In the genomic region with DNA sequence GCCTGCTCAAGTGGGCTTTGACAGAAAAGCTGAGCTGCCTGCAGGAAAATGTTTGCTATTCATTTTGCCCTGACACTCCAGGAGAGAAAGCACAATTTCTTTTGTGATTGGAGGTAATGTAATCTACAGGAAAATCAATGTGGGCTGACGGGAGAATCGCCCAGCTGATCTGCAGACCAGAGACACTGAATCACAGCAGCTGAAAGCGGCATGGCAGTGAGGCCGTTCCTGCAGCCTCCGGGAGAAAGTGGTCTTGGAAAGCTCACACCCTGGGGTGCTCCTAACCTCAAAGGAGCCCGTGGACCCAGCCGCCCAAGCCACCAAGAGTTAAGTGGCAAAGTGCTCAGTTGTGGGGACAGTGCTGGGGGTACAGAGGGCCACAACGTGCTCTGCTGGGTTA, we compare ENCODE assay signal across 12 cellular contexts.
DNase-seq lines count a peak whose midpoint lies in the region; TF ChIP-seq lines count a peak whose summit lies in the region.
"Had no signal": no experiment of that assay in that cellular context is flagged by ENCODE, and none has a peak within 500 bp of the region (broad histone marks: within the 10 kb centered on the region; RNA-seq: fewer than 3 reads in every experiment).

No MANE protein-coding gene starts in this region.

- H3K36me3 Mint-ChIP-seq in H9 (ENCODE audit: insufficient read depth in 1 of 3, low read depth in 3 of 3) (no peaks in the 10 kb centered on the region), neural crest cell (ENCODE audit: low read depth) (peaks cover 2% of the 10 kb centered on the region)

- H2BK5ac ChIP-seq in H9 (ENCODE audit: insufficient read length, low read length): no peak overlapping the region

- H3K4me2 ChIP-seq in H9 (ENCODE audit: insufficient read depth, insufficient read length, low read length): no peak overlapping the region

- no peak overlapping the region for H3T11ph ChIP-seq in H9 (ENCODE audit: low read length)

- H3K23me2 ChIP-seq in H9 (ENCODE audit: insufficient read length, low read depth, low read length, poor library complexity, severe bottlenecking): no peaks in the 10 kb centered on the region

- no peak overlapping the region for H2BK15ac ChIP-seq in H9 (ENCODE audit: low read depth, low read length)

- H4K91ac ChIP-seq in H9 (ENCODE audit: insufficient read length, low read depth, low read length): no peak overlapping the region

- H3K27ac ChIP-seq in H9 (ENCODE audit: insufficient read length, low read depth, low read length) (no peak overlapping the region), sigmoid colon (peak overlapping the region in 3 of 4 donors; percentile 53 to 60 (median 57)), stomach (no peak overlapping the region)
- H3K27ac ChIP-seq: GM23248 had no signal

- no peaks in the 10 kb centered on the region for H3K27me3 ChIP-seq in H9 (ENCODE audit: insufficient read depth, low read length)
- H3K27me3 ChIP-seq in sigmoid colon: no peaks in the 10 kb centered on the region
- no peaks in the 10 kb centered on the region for H3K27me3 ChIP-seq in stomach

- H3K4me3 ChIP-seq in sigmoid colon (no peak overlapping the region), stomach (no peak overlapping the region)
- H3K4me3 ChIP-seq: GM23248 had no signal

- no peaks in the 10 kb centered on the region for H4K20me1 ChIP-seq in H9 (ENCODE audit: control insufficient read depth, insufficient read depth, insufficient read length)

- WGBS in H9 (ENCODE audit: extremely low coverage, insufficient read length, low lambda C conversion rate): no CpG with 5 or more reads among the region's 8 CpGs
- WGBS in sigmoid colon, 2 donors: 88 to 93% methylated on average over 8 of the region's 8 CpGs
- 76 to 86% (median 83%) methylated on average over 8 of the region's 8 CpGs for WGBS in stomach, 5 donors

- H3K4me3 Mint-ChIP-seq in H9 (no peak overlapping the region), neural crest cell (no peak overlapping the region)
- H3K4me3 Mint-ChIP-seq: B cell; CD4-positive, alpha-beta T cell had no signal

- H3K79me1 ChIP-seq in H9 (ENCODE audit: insufficient read depth, low read depth, low read length, poor library complexity, severe bottlenecking): no peaks in the 10 kb centered on the region

- H3K56ac ChIP-seq in H9 (ENCODE audit: insufficient read length, low read depth, low read length): no peak overlapping the region

- no peak overlapping the region for H4K5ac ChIP-seq in H9 (ENCODE audit: insufficient read length, low read depth, low read length)

- H2AFZ ChIP-seq in H9 (ENCODE audit: low read length): no peak overlapping the region
- H2AFZ ChIP-seq: GM23248 had no signal

- H3K4me1 Mint-ChIP-seq in H9 (peaks cover 9% of the 10 kb centered on the region in 2 experiments), neural crest cell (peaks cover 15% of the 10 kb centered on the region)
- H3K4me1 Mint-ChIP-seq: B cell had no signal

- TF ChIP-seq POLR2A in sigmoid colon (IDR thresholded peaks at IDR 0.05) (no peak), stomach (IDR thresholded peaks at IDR 0.05) (no peak)

- H3K9ac ChIP-seq in H9 (ENCODE audit: extremely low read depth, insufficient read length, low read length): no peak overlapping the region
- H3K9ac ChIP-seq: GM23248 had no signal

- H3K23ac ChIP-seq in H9 (ENCODE audit: insufficient read length, low read depth, low read length): no peak overlapping the region

- no peak overlapping the region for H4K8ac ChIP-seq in H9 (replicated peaks; ENCODE audit: insufficient read length, low read depth, low read length)

- H3K36me3 ChIP-seq in sigmoid colon: no peaks in the 10 kb centered on the region
- no peaks in the 10 kb centered on the region for H3K36me3 ChIP-seq in stomach

- DNase-seq in H9 (peak; percentile 13), NCI-H1092 (lab: John Stamatoyannopoulos, UW) (peak; percentile 62), neural crest cell (ENCODE audit: low read depth, low spot score) (no peak), sigmoid colon (no peak), stomach (no peak), Kasumi-1 (lab: John Stamatoyannopoulos, UW) (no peak), NCI-H526 treated with DMSO at 0.1 percent for 48 hours (lab: John Stamatoyannopoulos, UW) (no peak)
- DNase-seq: Calu3; CD4-positive, alpha-beta T cell; DMS 273 treated with DMSO at 0.1 percent for 48 hours; GM23248 had no signal

- no peak overlapping the region; a peak in 1 of 7 replicates for H3K27ac Mint-ChIP-seq in H9
- H3K27ac Mint-ChIP-seq in neural crest cell (ENCODE audit: unreplicated experiment): peak overlapping the region; percentile 43
- H3K27ac Mint-ChIP-seq: B cell; CD4-positive, alpha-beta T cell had no signal

- H3K9me3 ChIP-seq in H9 (ENCODE audit: control insufficient read depth, low read depth, low read length) (no peaks in the 10 kb centered on the region), sigmoid colon (no peaks in the 10 kb centered on the region), stomach (no peaks in the 10 kb centered on the region)

- no peak overlapping the region for H2AK5ac ChIP-seq in H9 (ENCODE audit: insufficient read length, low read length)

- H3K4ac ChIP-seq in H9 (ENCODE audit: low read depth, low read length): no peak overlapping the region

- no peak overlapping the region for H2BK12ac ChIP-seq in H9 (ENCODE audit: insufficient read length, low read depth, low read length)

- TF ChIP-seq EP300 in sigmoid colon (IDR thresholded peaks at IDR 0.05) (no peak), stomach (IDR thresholded peaks at IDR 0.05) (no peak)

- no peak overlapping the region for H3K14ac ChIP-seq in H9 (ENCODE audit: insufficient read depth, low read length)

- intact Hi-C loops in sigmoid colon (cut with DNase I) (no loop called here), stomach (cut with DNase I; ENCODE audit: low total_unique reads) (no loop called here)

- no peak overlapping the region for H3K18ac ChIP-seq in H9 (ENCODE audit: insufficient read length, low read depth, low read length)

- H2BK120ac ChIP-seq in H9 (ENCODE audit: low read depth, low read length, poor library complexity, severe bottlenecking): no peak overlapping the region

- H3K9me3 Mint-ChIP-seq in H9: no peaks in the 10 kb centered on the region
- H3K9me3 Mint-ChIP-seq in neural crest cell: peaks cover 3% of the 10 kb centered on the region
- H3K9me3 Mint-ChIP-seq: CD4-positive, alpha-beta T cell had no signal

- H2BK20ac ChIP-seq in H9 (ENCODE audit: low read depth, low read length, poor library complexity, severe bottlenecking): no peak overlapping the region

- no peaks in the 10 kb centered on the region for H3K79me2 ChIP-seq in H9 (ENCODE audit: insufficient read depth, low read length)

- H3K4me1 ChIP-seq in H9 (ENCODE audit: insufficient read depth, low read length): no peaks in the 10 kb centered on the region
- peaks cover 0 to 40% (median 26%) of the 10 kb centered on the region in 4 donors for H3K4me1 ChIP-seq in sigmoid colon
- H3K4me1 ChIP-seq in stomach: peaks cover 0 to 9% (median 0%) of the 10 kb centered on the region in 4 donors

- TF ChIP-seq CTCF in H9 (conservative IDR thresholded peaks at IDR 0.05) (no peak), neural crest cell (conservative IDR thresholded peaks at IDR 0.05) (no peak), sigmoid colon (IDR thresholded peaks at IDR 0.05) (no peak), stomach (IDR thresholded peaks at IDR 0.05) (no peak)

- H3K27me3 Mint-ChIP-seq in H9 (ENCODE audit: low read depth) (no peaks in the 10 kb centered on the region), neural crest cell (ENCODE audit: low read depth) (no peaks in the 10 kb centered on the region)
- H3K27me3 Mint-ChIP-seq: B cell; CD4-positive, alpha-beta T cell had no signal

Comparison
In these comparisons a context has a peak if more than half of its experiments do, and no peak if none do; other contexts are left out.
1. DNase-seq: peak in H9 (single experiment) and NCI-H1092 (single experiment); none in neural crest cell (single experiment), sigmoid colon (single experiment), stomach (single experiment), Kasumi-1 (0 of 2) and NCI-H526 treated with DMSO at 0.1 percent for 48 hours (single experiment).
2. H3K27ac ChIP-seq: peak in sigmoid colon (3 of 4); none in H9 (single experiment) and stomach (0 of 5).